ENCODE assay signal across 1 cellular context in the genomic region with DNA sequence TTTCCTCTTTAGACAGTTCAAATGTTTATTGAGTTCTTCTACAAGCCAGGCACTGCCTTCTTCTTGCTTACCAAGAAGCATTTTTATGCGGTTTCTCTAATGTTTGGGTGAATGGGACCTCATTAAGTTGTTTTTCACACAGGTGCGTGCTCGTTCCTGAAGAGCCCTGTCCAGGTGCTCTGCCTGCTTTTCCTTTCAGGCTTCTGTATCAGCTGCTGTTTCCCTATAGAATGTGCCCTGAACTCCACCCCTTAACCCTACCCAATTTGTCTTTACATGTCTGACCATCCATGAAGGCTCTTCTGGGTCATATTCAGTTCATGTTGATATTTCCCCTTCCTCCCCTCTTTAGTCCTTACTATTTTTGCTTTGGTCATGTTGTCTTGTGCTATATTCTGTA.
TF ChIP-seq lines count a peak whose summit lies in the region.

No MANE protein-coding gene starts in this region.

TF ChIP-seq in GM23338, 12 proteins besides CTCF, POLR2A, EP300 and RAD21 (continued from another document):
- TF ChIP-seq, protein P1, sequence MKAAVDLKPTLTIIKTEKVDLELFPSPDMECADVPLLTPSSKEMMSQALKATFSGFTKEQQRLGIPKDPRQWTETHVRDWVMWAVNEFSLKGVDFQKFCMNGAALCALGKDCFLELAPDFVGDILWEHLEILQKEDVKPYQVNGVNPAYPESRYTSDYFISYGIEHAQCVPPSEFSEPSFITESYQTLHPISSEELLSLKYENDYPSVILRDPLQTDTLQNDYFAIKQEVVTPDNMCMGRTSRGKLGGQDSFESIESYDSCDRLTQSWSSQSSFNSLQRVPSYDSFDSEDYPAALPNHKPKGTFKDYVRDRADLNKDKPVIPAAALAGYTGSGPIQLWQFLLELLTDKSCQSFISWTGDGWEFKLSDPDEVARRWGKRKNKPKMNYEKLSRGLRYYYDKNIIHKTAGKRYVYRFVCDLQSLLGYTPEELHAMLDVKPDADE (IDR thresholded peaks at IDR 0.05) = no peak
- TF ChIP-seq EZH2phosphoT487 (IDR thresholded peaks at IDR 0.05; ENCODE audit: unreplicated experiment) = no peak
- TF ChIP-seq, protein P2, sequence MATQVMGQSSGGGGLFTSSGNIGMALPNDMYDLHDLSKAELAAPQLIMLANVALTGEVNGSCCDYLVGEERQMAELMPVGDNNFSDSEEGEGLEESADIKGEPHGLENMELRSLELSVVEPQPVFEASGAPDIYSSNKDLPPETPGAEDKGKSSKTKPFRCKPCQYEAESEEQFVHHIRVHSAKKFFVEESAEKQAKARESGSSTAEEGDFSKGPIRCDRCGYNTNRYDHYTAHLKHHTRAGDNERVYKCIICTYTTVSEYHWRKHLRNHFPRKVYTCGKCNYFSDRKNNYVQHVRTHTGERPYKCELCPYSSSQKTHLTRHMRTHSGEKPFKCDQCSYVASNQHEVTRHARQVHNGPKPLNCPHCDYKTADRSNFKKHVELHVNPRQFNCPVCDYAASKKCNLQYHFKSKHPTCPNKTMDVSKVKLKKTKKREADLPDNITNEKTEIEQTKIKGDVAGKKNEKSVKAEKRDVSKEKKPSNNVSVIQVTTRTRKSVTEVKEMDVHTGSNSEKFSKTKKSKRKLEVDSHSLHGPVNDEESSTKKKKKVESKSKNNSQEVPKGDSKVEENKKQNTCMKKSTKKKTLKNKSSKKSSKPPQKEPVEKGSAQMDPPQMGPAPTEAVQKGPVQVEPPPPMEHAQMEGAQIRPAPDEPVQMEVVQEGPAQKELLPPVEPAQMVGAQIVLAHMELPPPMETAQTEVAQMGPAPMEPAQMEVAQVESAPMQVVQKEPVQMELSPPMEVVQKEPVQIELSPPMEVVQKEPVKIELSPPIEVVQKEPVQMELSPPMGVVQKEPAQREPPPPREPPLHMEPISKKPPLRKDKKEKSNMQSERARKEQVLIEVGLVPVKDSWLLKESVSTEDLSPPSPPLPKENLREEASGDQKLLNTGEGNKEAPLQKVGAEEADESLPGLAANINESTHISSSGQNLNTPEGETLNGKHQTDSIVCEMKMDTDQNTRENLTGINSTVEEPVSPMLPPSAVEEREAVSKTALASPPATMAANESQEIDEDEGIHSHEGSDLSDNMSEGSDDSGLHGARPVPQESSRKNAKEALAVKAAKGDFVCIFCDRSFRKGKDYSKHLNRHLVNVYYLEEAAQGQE (IDR thresholded peaks at IDR 0.05; ENCODE audit: unreplicated experiment) = no peak
- TF ChIP-seq ZNF331 (CRISPR knock-in tag; IDR thresholded peaks at IDR 0.05; ENCODE audit: low read depth) = no peak
